1 cellular context compared by ENCODE assay signal in the genomic region with DNA sequence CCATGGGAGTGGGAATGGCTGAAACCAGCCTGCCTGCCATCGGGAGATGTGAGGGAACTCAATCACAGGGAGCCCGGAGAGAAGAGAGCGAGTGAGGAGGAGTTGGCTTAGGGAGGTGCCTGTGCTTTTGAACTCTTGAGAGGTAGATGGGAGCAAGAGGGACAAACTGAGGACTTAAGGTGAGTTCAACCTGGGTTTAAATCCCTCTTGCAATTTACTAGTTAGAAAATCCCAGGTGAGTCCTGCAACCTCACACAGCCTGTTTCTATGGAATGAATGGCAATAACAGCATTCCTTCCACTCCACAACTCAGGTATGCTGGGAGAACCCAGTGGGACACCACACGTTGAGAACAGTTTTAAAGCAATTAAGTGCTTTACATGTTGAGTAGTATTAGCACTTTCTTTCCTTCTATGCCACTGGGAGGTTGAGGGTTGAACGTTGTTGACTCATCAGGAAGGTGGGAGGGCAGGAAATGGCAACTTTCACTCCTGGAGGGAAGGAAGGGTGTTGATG.
TF ChIP-seq lines count a peak whose summit lies in the region.

No MANE protein-coding gene starts in this region.

TF ChIP-seq in H1, 55 proteins besides CTCF, POLR2A, EP300 and RAD21:
- TF ChIP-seq TEAD4 (IDR thresholded peaks at IDR 0.05; ENCODE audit: low read depth, low read length) (peak; percentile 60; the same call in 1 of the 2 replicates), POLR2AphosphoS5 (IDR thresholded peaks at IDR 0.05; ENCODE audit: low read depth, low read length) (no peak), NANOG (IDR thresholded peaks at IDR 0.05; ENCODE audit: insufficient read depth, low read depth, low read length, poor library complexity, severe bottlenecking) (peak; percentile 81), KDM4A (IDR thresholded peaks at IDR 0.05; ENCODE audit: low read depth, low read length, severe bottlenecking) (no peak), HDAC2 (IDR thresholded peaks at IDR 0.05; ENCODE audit: borderline replicate concordance in 1 of 2, low read depth in 2 of 2, low read length in 2 of 2) (0 out of 4 replicates have a peak, but pooled peaks of 1 of the 2 experiments have one; percentile 71), CBX8 (IDR thresholded peaks at IDR 0.05; ENCODE audit: borderline replicate concordance, low read depth, low read length) (no peak), CHD2 (IDR thresholded peaks at IDR 0.05; ENCODE audit: low read length) (no peak), HDAC6 (IDR thresholded peaks at IDR 0.05; ENCODE audit: low read depth, low read length) (no peak), RFX5 (IDR thresholded peaks at IDR 0.05; ENCODE audit: borderline replicate concordance, low read depth, low read length) (no peak), TCF12 (IDR thresholded peaks at IDR 0.05; ENCODE audit: low read depth, low read length) (0 out of 2 replicates have a peak, but pooled peaks have one; percentile 45), TAF7 (optimal IDR thresholded peaks at IDR 0.05; ENCODE audit: borderline replicate concordance, low read depth, low read length) (no peak), MAFK (IDR thresholded peaks at IDR 0.05; ENCODE audit: low read depth, low read length) (no peak), SP1 (IDR thresholded peaks at IDR 0.05; ENCODE audit: low read depth, low read length) (peak; percentile 40; the same call in 1 of the 2 replicates), TBP (IDR thresholded peaks at IDR 0.05; ENCODE audit: low read depth, low read length) (no peak), BRCA1 (IDR thresholded peaks at IDR 0.05; ENCODE audit: low read depth, low read length) (no peak), EZH2 (IDR thresholded peaks at IDR 0.05; ENCODE audit: low read depth, low read length, severe bottlenecking) (no peak), KDM5A (IDR thresholded peaks at IDR 0.05; ENCODE audit: low read length) (no peak), PHF8 (conservative IDR thresholded peaks at IDR 0.05; ENCODE audit: low read depth, low read length) (no peak), MAX (IDR thresholded peaks at IDR 0.05) (no peak), ZNF274 (IDR thresholded peaks at IDR 0.05; ENCODE audit: borderline replicate concordance, extremely low read depth, low read length) (no peak), ASH2L (IDR thresholded peaks at IDR 0.05; ENCODE audit: low read length) (no peak), RXRA (IDR thresholded peaks at IDR 0.05; ENCODE audit: insufficient read depth, low read depth, low read length) (no peak), CEBPB (IDR thresholded peaks at IDR 0.05; ENCODE audit: low read depth, low read length) (no peak), GABPA (IDR thresholded peaks at IDR 0.05; ENCODE audit: borderline replicate concordance, insufficient read depth, low read length) (no peak), CREB1 (IDR thresholded peaks at IDR 0.05) (no peak), RBBP5 (IDR thresholded peaks at IDR 0.05; ENCODE audit: borderline replicate concordance, low read depth, low read length) (no peak), JUND (IDR thresholded peaks at IDR 0.05; ENCODE audit: low read length) (peak; percentile 68; the same call in 1 of the 2 replicates), POU5F1 (IDR thresholded peaks at IDR 0.05; ENCODE audit: low read depth, low read length) (no peak), SUZ12 (IDR thresholded peaks at IDR 0.05; ENCODE audit: low read length) (no peak), EGR1 (IDR thresholded peaks at IDR 0.05; ENCODE audit: borderline replicate concordance, low read depth, low read length) (no peak), SP4 (IDR thresholded peaks at IDR 0.05; ENCODE audit: low read length) (no peak), KDM1A (IDR thresholded peaks at IDR 0.05; ENCODE audit: borderline replicate concordance, low read length) (no peak), SP2 (IDR thresholded peaks at IDR 0.05; ENCODE audit: low read length) (no peak), FOSL1 (IDR thresholded peaks at IDR 0.05; ENCODE audit: insufficient read depth, low read depth, low read length) (no peak)
- TF ChIP-seq, protein P1, sequence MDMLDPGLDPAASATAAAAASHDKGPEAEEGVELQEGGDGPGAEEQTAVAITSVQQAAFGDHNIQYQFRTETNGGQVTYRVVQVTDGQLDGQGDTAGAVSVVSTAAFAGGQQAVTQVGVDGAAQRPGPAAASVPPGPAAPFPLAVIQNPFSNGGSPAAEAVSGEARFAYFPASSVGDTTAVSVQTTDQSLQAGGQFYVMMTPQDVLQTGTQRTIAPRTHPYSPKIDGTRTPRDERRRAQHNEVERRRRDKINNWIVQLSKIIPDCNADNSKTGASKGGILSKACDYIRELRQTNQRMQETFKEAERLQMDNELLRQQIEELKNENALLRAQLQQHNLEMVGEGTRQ (IDR thresholded peaks at IDR 0.05; ENCODE audit: low read length), result no peak
- TF ChIP-seq, protein P2, sequence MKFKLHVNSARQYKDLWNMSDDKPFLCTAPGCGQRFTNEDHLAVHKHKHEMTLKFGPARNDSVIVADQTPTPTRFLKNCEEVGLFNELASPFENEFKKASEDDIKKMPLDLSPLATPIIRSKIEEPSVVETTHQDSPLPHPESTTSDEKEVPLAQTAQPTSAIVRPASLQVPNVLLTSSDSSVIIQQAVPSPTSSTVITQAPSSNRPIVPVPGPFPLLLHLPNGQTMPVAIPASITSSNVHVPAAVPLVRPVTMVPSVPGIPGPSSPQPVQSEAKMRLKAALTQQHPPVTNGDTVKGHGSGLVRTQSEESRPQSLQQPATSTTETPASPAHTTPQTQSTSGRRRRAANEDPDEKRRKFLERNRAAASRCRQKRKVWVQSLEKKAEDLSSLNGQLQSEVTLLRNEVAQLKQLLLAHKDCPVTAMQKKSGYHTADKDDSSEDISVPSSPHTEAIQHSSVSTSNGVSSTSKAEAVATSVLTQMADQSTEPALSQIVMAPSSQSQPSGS (IDR thresholded peaks at IDR 0.05; ENCODE audit: low read length), result no peak
TF ChIP-seq in H1: peak in this region for 6.
